Comparison of ENCODE assay signal across 1 cellular context in the genomic region with DNA sequence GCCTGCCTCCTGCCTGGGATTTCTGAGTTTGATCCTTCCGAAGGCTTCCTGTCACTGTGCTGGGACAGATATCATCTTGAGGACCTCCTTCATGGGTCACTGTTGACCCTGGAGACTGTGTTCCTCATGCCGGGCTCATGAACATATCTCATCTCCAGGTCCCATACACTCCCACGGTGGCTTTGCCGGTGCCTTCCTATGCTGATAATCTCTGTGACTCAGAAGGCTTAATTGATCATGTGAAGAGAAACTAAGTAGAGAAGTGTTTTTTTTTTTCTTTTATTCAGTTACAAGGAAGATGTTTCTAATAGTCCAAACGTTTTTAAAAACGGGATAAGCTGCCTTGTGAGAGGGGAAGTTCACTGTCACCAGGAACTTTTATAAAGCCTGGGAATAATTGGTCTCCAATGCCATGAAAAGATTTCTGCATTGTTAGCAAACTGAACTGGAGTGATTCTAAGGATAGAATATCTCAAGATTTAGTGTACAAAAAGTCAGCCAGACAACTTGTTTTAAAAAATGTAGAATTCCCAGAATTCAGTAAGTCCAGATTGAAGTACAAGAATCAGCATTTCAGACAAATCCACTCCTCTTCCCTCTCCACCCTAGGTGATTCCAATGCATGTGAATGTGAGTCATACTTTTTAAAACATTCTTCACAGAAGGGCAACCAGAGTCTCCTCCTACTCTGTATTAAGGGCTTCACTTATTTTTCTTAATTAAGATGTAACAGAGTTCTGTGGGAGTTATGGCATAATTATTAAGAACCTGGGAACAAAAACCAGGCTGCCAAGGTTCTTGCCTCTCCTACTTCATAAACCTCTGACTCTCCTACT.
A peak's percentile ranks its signal among the peaks of the same experiment; 100 is the strongest.
TF ChIP-seq lines count a peak whose summit lies in the region.

No MANE protein-coding gene starts in this region.

TF ChIP-seq in K562, 482 proteins besides CTCF, POLR2A, EP300 and RAD21 (continued from another document and continues in another):
- TF ChIP-seq, protein P1, sequence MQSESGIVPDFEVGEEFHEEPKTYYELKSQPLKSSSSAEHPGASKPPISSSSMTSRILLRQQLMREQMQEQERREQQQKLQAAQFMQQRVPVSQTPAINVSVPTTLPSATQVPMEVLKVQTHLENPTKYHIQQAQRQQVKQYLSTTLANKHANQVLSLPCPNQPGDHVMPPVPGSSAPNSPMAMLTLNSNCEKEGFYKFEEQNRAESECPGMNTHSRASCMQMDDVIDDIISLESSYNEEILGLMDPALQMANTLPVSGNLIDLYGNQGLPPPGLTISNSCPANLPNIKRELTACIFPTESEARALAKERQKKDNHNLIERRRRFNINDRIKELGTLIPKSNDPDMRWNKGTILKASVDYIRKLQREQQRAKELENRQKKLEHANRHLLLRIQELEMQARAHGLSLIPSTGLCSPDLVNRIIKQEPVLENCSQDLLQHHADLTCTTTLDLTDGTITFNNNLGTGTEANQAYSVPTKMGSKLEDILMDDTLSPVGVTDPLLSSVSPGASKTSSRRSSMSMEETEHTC (IDR thresholded peaks at IDR 0.05), result peak; percentile 66; the same call in 1 of the 2 replicates
- TF ChIP-seq, protein P2, sequence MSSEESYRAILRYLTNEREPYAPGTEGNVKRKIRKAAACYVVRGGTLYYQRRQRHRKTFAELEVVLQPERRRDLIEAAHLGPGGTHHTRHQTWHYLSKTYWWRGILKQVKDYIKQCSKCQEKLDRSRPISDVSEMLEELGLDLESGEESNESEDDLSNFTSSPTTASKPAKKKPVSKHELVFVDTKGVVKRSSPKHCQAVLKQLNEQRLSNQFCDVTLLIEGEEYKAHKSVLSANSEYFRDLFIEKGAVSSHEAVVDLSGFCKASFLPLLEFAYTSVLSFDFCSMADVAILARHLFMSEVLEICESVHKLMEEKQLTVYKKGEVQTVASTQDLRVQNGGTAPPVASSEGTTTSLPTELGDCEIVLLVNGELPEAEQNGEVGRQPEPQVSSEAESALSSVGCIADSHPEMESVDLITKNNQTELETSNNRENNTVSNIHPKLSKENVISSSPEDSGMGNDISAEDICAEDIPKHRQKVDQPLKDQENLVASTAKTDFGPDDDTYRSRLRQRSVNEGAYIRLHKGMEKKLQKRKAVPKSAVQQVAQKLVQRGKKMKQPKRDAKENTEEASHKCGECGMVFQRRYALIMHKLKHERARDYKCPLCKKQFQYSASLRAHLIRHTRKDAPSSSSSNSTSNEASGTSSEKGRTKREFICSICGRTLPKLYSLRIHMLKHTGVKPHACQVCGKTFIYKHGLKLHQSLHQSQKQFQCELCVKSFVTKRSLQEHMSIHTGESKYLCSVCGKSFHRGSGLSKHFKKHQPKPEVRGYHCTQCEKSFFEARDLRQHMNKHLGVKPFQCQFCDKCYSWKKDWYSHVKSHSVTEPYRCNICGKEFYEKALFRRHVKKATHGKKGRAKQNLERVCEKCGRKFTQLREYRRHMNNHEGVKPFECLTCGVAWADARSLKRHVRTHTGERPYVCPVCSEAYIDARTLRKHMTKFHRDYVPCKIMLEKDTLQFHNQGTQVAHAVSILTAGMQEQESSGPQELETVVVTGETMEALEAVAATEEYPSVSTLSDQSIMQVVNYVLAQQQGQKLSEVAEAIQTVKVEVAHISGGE (CRISPR knock-in tag; IDR thresholded peaks at IDR 0.05), result peak in 1 of 3 experiments; percentile 36; a peak in 2 of 6 replicates
- no peak for TF ChIP-seq PPARD (CRISPR knock-in tag; IDR thresholded peaks at IDR 0.05)
- TF ChIP-seq, protein P3, sequence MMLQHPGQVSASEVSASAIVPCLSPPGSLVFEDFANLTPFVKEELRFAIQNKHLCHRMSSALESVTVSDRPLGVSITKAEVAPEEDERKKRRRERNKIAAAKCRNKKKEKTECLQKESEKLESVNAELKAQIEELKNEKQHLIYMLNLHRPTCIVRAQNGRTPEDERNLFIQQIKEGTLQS (IDR thresholded peaks at IDR 0.05), result peak; percentile 79
- TF ChIP-seq, protein P3 (CRISPR knock-in tag; conservative IDR thresholded peaks at IDR 0.05), result no peak
- peak in 1 of 2 experiments; percentile 56; a peak in 1 of 4 replicates for TF ChIP-seq KDM1A (IDR thresholded peaks at IDR 0.05)
- TF ChIP-seq NCOA1 (IDR thresholded peaks at IDR 0.05; ENCODE audit: low read depth), result peak; percentile 40; the same call in 1 of the 2 replicates
- TF ChIP-seq ADNP (tag; IDR thresholded peaks at IDR 0.05), result peak; percentile 29; the same call in 1 of the 2 replicates
- TF ChIP-seq LEF1 (IDR thresholded peaks at IDR 0.05), result no peak
- TF ChIP-seq CCNT2 (IDR thresholded peaks at IDR 0.05; ENCODE audit: borderline replicate concordance, extremely low read depth, insufficient read length, low read depth, low read length), result peak; percentile 50
- TF ChIP-seq DACH1 (IDR thresholded peaks at IDR 0.05; ENCODE audit: partially characterized antibody), result peak; percentile 77
- peak; percentile 82 for TF ChIP-seq BHLHE40 (IDR thresholded peaks at IDR 0.05; ENCODE audit: low read length)
- TF ChIP-seq EHMT2 (IDR thresholded peaks at IDR 0.05), result 0 out of 2 replicates have a peak, but pooled peaks have one; percentile 20
- TF ChIP-seq, protein P4, sequence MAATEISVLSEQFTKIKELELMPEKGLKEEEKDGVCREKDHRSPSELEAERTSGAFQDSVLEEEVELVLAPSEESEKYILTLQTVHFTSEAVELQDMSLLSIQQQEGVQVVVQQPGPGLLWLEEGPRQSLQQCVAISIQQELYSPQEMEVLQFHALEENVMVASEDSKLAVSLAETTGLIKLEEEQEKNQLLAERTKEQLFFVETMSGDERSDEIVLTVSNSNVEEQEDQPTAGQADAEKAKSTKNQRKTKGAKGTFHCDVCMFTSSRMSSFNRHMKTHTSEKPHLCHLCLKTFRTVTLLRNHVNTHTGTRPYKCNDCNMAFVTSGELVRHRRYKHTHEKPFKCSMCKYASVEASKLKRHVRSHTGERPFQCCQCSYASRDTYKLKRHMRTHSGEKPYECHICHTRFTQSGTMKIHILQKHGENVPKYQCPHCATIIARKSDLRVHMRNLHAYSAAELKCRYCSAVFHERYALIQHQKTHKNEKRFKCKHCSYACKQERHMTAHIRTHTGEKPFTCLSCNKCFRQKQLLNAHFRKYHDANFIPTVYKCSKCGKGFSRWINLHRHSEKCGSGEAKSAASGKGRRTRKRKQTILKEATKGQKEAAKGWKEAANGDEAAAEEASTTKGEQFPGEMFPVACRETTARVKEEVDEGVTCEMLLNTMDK (IDR thresholded peaks at IDR 0.05; ENCODE audit: borderline replicate concordance, insufficient read depth, low read depth, low read length, poor library complexity, severe bottlenecking), result no peak
- TF ChIP-seq, protein P5, sequence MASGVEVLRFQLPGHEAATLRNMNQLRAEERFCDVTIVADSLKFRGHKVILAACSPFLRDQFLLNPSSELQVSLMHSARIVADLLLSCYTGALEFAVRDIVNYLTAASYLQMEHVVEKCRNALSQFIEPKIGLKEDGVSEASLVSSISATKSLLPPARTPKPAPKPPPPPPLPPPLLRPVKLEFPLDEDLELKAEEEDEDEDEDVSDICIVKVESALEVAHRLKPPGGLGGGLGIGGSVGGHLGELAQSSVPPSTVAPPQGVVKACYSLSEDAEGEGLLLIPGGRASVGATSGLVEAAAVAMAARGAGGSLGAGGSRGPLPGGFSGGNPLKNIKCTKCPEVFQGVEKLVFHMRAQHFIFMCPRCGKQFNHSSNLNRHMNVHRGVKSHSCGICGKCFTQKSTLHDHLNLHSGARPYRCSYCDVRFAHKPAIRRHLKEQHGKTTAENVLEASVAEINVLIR (CRISPR knock-in tag; IDR thresholded peaks at IDR 0.05), result 0 out of 2 replicates have a peak, but pooled peaks have one; percentile 11
- peak; percentile 72 for TF ChIP-seq ZNF384 (IDR thresholded peaks at IDR 0.05; ENCODE audit: low read depth, low read length)
- peak; percentile 83 for TF ChIP-seq SMARCC2 (IDR thresholded peaks at IDR 0.05; ENCODE audit: low read depth)
- TF ChIP-seq, protein P6, sequence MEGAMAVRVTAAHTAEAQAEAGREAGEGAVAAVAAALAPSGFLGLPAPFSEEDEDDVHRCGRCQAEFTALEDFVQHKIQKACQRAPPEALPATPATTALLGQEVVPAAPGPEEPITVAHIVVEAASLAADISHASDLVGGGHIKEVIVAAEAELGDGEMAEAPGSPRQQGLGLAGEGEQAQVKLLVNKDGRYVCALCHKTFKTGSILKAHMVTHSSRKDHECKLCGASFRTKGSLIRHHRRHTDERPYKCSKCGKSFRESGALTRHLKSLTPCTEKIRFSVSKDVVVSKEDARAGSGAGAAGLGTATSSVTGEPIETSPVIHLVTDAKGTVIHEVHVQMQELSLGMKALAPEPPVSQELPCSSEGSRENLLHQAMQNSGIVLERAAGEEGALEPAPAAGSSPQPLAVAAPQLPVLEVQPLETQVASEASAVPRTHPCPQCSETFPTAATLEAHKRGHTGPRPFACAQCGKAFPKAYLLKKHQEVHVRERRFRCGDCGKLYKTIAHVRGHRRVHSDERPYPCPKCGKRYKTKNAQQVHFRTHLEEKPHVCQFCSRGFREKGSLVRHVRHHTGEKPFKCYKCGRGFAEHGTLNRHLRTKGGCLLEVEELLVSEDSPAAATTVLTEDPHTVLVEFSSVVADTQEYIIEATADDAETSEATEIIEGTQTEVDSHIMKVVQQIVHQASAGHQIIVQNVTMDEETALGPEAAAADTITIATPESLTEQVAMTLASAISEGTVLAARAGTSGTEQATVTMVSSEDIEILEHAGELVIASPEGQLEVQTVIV (CRISPR knock-in tag; IDR thresholded peaks at IDR 0.05; ENCODE audit: borderline replicate concordance), result no peak
- no peak for TF ChIP-seq RFX1 (IDR thresholded peaks at IDR 0.05)
- no peak for TF ChIP-seq ZNF253 (CRISPR knock-in tag; conservative IDR thresholded peaks at IDR 0.05)
- TF ChIP-seq CTBP1 (IDR thresholded peaks at IDR 0.05; ENCODE audit: borderline replicate concordance), result peak; percentile 28; the same call in 1 of the 2 replicates
- 0 out of 2 replicates have a peak, but pooled peaks have one; percentile 26 for TF ChIP-seq ZNF583 (CRISPR knock-in tag; IDR thresholded peaks at IDR 0.05)
- TF ChIP-seq HDAC1 (IDR thresholded peaks at IDR 0.05), result peak in 1 of 2 experiments; percentile 70; a peak in 2 of 4 replicates
- TF ChIP-seq, protein P7, sequence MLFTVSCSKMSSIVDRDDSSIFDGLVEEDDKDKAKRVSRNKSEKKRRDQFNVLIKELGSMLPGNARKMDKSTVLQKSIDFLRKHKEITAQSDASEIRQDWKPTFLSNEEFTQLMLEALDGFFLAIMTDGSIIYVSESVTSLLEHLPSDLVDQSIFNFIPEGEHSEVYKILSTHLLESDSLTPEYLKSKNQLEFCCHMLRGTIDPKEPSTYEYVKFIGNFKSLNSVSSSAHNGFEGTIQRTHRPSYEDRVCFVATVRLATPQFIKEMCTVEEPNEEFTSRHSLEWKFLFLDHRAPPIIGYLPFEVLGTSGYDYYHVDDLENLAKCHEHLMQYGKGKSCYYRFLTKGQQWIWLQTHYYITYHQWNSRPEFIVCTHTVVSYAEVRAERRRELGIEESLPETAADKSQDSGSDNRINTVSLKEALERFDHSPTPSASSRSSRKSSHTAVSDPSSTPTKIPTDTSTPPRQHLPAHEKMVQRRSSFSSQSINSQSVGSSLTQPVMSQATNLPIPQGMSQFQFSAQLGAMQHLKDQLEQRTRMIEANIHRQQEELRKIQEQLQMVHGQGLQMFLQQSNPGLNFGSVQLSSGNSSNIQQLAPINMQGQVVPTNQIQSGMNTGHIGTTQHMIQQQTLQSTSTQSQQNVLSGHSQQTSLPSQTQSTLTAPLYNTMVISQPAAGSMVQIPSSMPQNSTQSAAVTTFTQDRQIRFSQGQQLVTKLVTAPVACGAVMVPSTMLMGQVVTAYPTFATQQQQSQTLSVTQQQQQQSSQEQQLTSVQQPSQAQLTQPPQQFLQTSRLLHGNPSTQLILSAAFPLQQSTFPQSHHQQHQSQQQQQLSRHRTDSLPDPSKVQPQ (CRISPR knock-in tag; IDR thresholded peaks at IDR 0.05; ENCODE audit: borderline replicate concordance), result no peak
- TF ChIP-seq, protein P8, sequence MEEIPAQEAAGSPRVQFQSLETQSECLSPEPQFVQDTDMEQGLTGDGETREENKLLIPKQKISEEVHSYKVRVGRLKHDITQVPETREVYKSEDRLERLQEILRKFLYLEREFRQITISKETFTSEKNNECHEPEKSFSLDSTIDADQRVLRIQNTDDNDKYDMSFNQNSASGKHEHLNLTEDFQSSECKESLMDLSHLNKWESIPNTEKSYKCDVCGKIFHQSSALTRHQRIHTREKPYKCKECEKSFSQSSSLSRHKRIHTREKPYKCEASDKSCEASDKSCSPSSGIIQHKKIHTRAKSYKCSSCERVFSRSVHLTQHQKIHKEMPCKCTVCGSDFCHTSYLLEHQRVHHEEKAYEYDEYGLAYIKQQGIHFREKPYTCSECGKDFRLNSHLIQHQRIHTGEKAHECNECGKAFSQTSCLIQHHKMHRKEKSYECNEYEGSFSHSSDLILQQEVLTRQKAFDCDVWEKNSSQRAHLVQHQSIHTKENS (CRISPR knock-in tag; IDR thresholded peaks at IDR 0.05), result no peak
- 0 out of 2 replicates have a peak, but pooled peaks have one; percentile 46 for TF ChIP-seq SP1 (CRISPR knock-in tag; IDR thresholded peaks at IDR 0.05)
- TF ChIP-seq, protein P9, sequence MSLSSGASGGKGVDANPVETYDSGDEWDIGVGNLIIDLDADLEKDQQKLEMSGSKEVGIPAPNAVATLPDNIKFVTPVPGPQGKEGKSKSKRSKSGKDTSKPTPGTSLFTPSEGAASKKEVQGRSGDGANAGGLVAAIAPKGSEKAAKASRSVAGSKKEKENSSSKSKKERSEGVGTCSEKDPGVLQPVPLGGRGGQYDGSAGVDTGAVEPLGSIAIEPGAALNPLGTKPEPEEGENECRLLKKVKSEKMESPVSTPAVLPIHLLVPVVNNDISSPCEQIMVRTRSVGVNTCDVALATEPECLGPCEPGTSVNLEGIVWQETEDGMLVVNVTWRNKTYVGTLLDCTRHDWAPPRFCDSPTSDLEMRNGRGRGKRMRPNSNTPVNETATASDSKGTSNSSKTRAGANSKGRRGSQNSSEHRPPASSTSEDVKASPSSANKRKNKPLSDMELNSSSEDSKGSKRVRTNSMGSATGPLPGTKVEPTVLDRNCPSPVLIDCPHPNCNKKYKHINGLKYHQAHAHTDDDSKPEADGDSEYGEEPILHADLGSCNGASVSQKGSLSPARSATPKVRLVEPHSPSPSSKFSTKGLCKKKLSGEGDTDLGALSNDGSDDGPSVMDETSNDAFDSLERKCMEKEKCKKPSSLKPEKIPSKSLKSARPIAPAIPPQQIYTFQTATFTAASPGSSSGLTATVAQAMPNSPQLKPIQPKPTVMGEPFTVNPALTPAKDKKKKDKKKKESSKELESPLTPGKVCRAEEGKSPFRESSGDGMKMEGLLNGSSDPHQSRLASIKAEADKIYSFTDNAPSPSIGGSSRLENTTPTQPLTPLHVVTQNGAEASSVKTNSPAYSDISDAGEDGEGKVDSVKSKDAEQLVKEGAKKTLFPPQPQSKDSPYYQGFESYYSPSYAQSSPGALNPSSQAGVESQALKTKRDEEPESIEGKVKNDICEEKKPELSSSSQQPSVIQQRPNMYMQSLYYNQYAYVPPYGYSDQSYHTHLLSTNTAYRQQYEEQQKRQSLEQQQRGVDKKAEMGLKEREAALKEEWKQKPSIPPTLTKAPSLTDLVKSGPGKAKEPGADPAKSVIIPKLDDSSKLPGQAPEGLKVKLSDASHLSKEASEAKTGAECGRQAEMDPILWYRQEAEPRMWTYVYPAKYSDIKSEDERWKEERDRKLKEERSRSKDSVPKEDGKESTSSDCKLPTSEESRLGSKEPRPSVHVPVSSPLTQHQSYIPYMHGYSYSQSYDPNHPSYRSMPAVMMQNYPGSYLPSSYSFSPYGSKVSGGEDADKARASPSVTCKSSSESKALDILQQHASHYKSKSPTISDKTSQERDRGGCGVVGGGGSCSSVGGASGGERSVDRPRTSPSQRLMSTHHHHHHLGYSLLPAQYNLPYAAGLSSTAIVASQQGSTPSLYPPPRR (CRISPR knock-in tag; IDR thresholded peaks at IDR 0.05; ENCODE audit: borderline replicate concordance), result no peak
- no peak for TF ChIP-seq EZH2 (IDR thresholded peaks at IDR 0.05; ENCODE audit: borderline replicate concordance, low read depth, low read length)
- no peak for TF ChIP-seq ETV5 (CRISPR knock-in tag; IDR thresholded peaks at IDR 0.05; ENCODE audit: low read depth)
